ENCODE assay signal across 8 cellular contexts in genomic region chr13:80339841-80340642, GRCh38. TPM values are rescaled to one million over a fixed set of nuclear protein-coding genes. Genes with fewer than 3 reads are reported as not detected.
DNase-seq lines count a peak whose midpoint lies in the region; ATAC-seq and TF ChIP-seq lines count a peak whose summit lies in the region.

No MANE protein-coding gene starts in this region.

- no peaks in the 10 kb centered on the region for H3K36me3 Mint-ChIP-seq in activated B cell treated with CpG ODN at 0.5 μM for 24 hours (ENCODE audit: low read depth)
- H3K36me3 Mint-ChIP-seq in naive thymus-derived CD4-positive, alpha-beta T cell: no peaks in the 10 kb centered on the region

- CTCF ChIA-PET in activated B cell treated with CpG ODN at 0.5 μM for 24 hours (lab: Charles Lee): interaction anchor here (0.6 to 1.5 kb wide), 4 partner anchors 7 to 636 kb away, joined by 3 to 5 read pairs (median 4); no protein-coding TSS in a partner anchor
- CTCF ChIA-PET in naive thymus-derived CD4-positive, alpha-beta T cell (lab: Charles Lee): no interaction called here

- H2AFZ ChIP-seq in fibroblast of lung (ENCODE audit: low read length): no peak overlapping the region

- H3K9me3 Mint-ChIP-seq in activated B cell treated with CpG ODN at 0.5 μM for 24 hours: no peaks in the 10 kb centered on the region
- peaks cover 0 to 2% (median 0%) of the 10 kb centered on the region in 11 donors for H3K9me3 Mint-ChIP-seq in naive thymus-derived CD4-positive, alpha-beta T cell

- H3K4me1 Mint-ChIP-seq in activated B cell treated with CpG ODN at 0.5 μM for 24 hours: peaks cover 25% of the 10 kb centered on the region
- peaks cover 13 to 28% (median 22%) of the 10 kb centered on the region in 7 donors for H3K4me1 Mint-ChIP-seq in naive thymus-derived CD4-positive, alpha-beta T cell

- peak overlapping the region; percentile 82 for H3K9ac ChIP-seq in fibroblast of lung (ENCODE audit: insufficient read depth, low read length)

- H3K9me3 ChIP-seq in fibroblast of lung (ENCODE audit: control insufficient read depth, insufficient read depth, low read depth, low read length): no peaks in the 10 kb centered on the region
- no peaks in the 10 kb centered on the region for H3K9me3 ChIP-seq in naive thymus-derived CD4-positive, alpha-beta T cell (ENCODE audit: control insufficient read depth in 2 of 3, low read length in 3 of 3)

- POLR2A ChIA-PET in activated B cell treated with CpG ODN at 0.5 μM for 24 hours (lab: Charles Lee): interaction anchor here (1.2 kb wide), 1 partner anchor 61 kb away, joined by 4 read pairs; no protein-coding TSS in a partner anchor
- POLR2A ChIA-PET in naive thymus-derived CD4-positive, alpha-beta T cell (lab: Charles Lee): no interaction called here

- H4K20me1 ChIP-seq in fibroblast of lung (ENCODE audit: control insufficient read depth, extremely low read depth, insufficient read depth, low read length): no peaks in the 10 kb centered on the region

- ATAC-seq in activated B cell treated with CpG ODN at 0.5 μM for 24 hours (ENCODE audit: low read depth): no peak
- ATAC-seq in naive thymus-derived CD4-positive, alpha-beta T cell: peak; percentile 16

- no peak overlapping the region for H3K4me3 Mint-ChIP-seq in activated B cell treated with CpG ODN at 0.5 μM for 24 hours
- peak overlapping the region in 4 of 10 donors; percentile 83 to 92 (median 86) for H3K4me3 Mint-ChIP-seq in naive thymus-derived CD4-positive, alpha-beta T cell

- TF ChIP-seq CTCF in activated B cell treated with CpG ODN at 0.5 μM for 24 hours (IDR thresholded peaks at IDR 0.05) (no peak), fibroblast of lung (conservative IDR thresholded peaks at IDR 0.05 in 1 of 2, IDR thresholded peaks at IDR 0.05 in 1 of 2; ENCODE audit: low read depth in 1 of 2, low read length in 2 of 2) (no peak)

- peak overlapping the region; percentile 13 for H3K4me2 ChIP-seq in fibroblast of lung (ENCODE audit: extremely low read depth, insufficient read depth, low read length)

- H3K79me2 ChIP-seq in fibroblast of lung (ENCODE audit: control insufficient read depth, insufficient read depth, low read length): peaks cover 57% of the 10 kb centered on the region

- H3K27me3 ChIP-seq in fibroblast of lung (ENCODE audit: control insufficient read depth, insufficient read depth, low read length): no peaks in the 10 kb centered on the region
- peaks cover 0 to 6% of the 10 kb centered on the region in 2 donors for H3K27me3 ChIP-seq in naive thymus-derived CD4-positive, alpha-beta T cell (ENCODE audit: control insufficient read depth in 2 of 2, insufficient read depth in 2 of 2, low read length in 2 of 2)

- H3K36me3 ChIP-seq in fibroblast of lung (ENCODE audit: control insufficient read depth, insufficient read depth, low read length): peaks cover 9% of the 10 kb centered on the region
- no peaks in the 10 kb centered on the region for H3K36me3 ChIP-seq in naive thymus-derived CD4-positive, alpha-beta T cell (ENCODE audit: control insufficient read depth in 2 of 3, insufficient read depth in 3 of 3, low read length in 3 of 3)

- H3K27ac Mint-ChIP-seq in activated B cell treated with CpG ODN at 0.5 μM for 24 hours: peak overlapping the region; percentile 65
- H3K27ac Mint-ChIP-seq in naive thymus-derived CD4-positive, alpha-beta T cell: peak overlapping the region in 2 of 9 donors; percentile 24 to 77

- H3K27ac ChIP-seq in fibroblast of lung (ENCODE audit: insufficient read depth, low read length): peak overlapping the region; percentile 85
- no peak overlapping the region for H3K27ac ChIP-seq in naive thymus-derived CD4-positive, alpha-beta T cell (ENCODE audit: low read depth, low read length)

- peaks cover 15% of the 10 kb centered on the region for H3K27me3 Mint-ChIP-seq in activated B cell treated with CpG ODN at 0.5 μM for 24 hours
- H3K27me3 Mint-ChIP-seq in naive thymus-derived CD4-positive, alpha-beta T cell: peaks cover 13 to 44% (median 25%) of the 10 kb centered on the region in 5 donors

- in situ Hi-C loops in KBM-7 (cut with MboI; ENCODE audit: low pct_unique_long_range_greater_than_20kb, low sequenced_read_pairs): no loop called here

- peak overlapping the region; percentile 91 to 98 (median 92) for H3K4me3 ChIP-seq in fibroblast of lung (replicated peaks in 1 of 4; ENCODE audit: control extremely low read depth in 1 of 4, insufficient read depth in 1 of 4, low read depth in 3 of 4, low read length in 4 of 4)
- peak overlapping the region; percentile 37 for H3K4me3 ChIP-seq in naive thymus-derived CD4-positive, alpha-beta T cell (ENCODE audit: low read length)

- intact Hi-C loops in activated B cell treated with CpG ODN at 0.5 μM for 24 hours (cut with micrococcal nuclease): loop anchor here (5.0 to 10.0 kb wide), 5 partner anchors 368 to 637 kb away; no protein-coding TSS in a partner anchor
- intact Hi-C loops in naive thymus-derived CD4-positive, alpha-beta T cell (cut with micrococcal nuclease): loop anchor here in 1 of 2 donors (5.0 kb wide), 2 partner anchors 677 to 1743 kb away; no protein-coding TSS in a partner anchor

- DNase-seq in stimulated activated CD4-positive, alpha-beta T cell treated with anti-CD3 and anti-CD28 coated beads, Interleukin-12 subunit alpha, Interleukin-12 subunit beta, amount 100 ng/mL, for 4 hours: peak; percentile 0
- DNase-seq in stimulated activated CD4-positive, alpha-beta T cell treated with anti-CD3 and anti-CD28 coated beads, Interleukin-1b, Interleukin-23, amount 100 ng/mL, for 48 hours: no peak
- DNase-seq in KBM-7: peak; percentile 58
- DNase-seq in activated B cell treated with CpG ODN at 0.5 μM for 24 hours: peak; percentile 26
- DNase-seq in fibroblast of lung (ENCODE audit: low read depth in 2 of 2): peak; percentile 28 to 54
- DNase-seq in naive thymus-derived CD4-positive, alpha-beta T cell: peak in 1 of 9 donors; percentile 25
- DNase-seq in NCI-H510A treated with DMSO at 0.1 percent for 48 hours (lab: John Stamatoyannopoulos, UW): no peak
- DNase-seq in OCI-M2 (lab: John Stamatoyannopoulos, UW; ENCODE audit: unreplicated experiment): no peak

- peaks cover 4% of the 10 kb centered on the region for H3K4me1 ChIP-seq in fibroblast of lung (ENCODE audit: control insufficient read depth, extremely low read depth, insufficient read depth, low read length)
- peaks cover 5 to 11% of the 10 kb centered on the region in 2 donors for H3K4me1 ChIP-seq in naive thymus-derived CD4-positive, alpha-beta T cell (ENCODE audit: control insufficient read depth in 2 of 2, insufficient read depth in 2 of 2, low read length in 2 of 2)

RNA-seq across cellular contexts. Expression of gene SPRY2, which starts 0.9 kb away (rescaled TPM):
- total RNA-seq in activated B cell treated with CpG ODN at 0.5 μM for 24 hours: 0.73 and 1.00 TPM in 2 replicates
- total RNA-seq in fibroblast of lung: 9.8 and 13.0 TPM in 2 replicates
- polyA plus RNA-seq in fibroblast of lung: 16.2 and 82.6 TPM in 2 replicates
- 8.5 and 40.7 TPM in 2 replicates for polyA plus RNA-seq in fibroblast of lung (2012)
- 20.0 and 89.7 TPM in 2 replicates for polyA minus RNA-seq in fibroblast of lung (ENCODE audit: low replicate concordance)
- total RNA-seq in naive thymus-derived CD4-positive, alpha-beta T cell: 1 to 10 TPM in 1 of 5 experiments, under 1 TPM in 2, not detected in 2; 0.13 to 1.2 (median 0.16) TPM
- polyA plus RNA-seq in naive thymus-derived CD4-positive, alpha-beta T cell: not detected

Comparison
In these comparisons a context has a peak if more than half of its experiments do, and no peak if none do; other contexts are left out.
1. DNase-seq: peak in stimulated activated CD4-positive, alpha-beta T cell treated with anti-CD3 and anti-CD28 coated beads, Interleukin-12 subunit alpha, Interleukin-12 subunit beta, amount 100 ng/mL, for 4 hours (single experiment), KBM-7 (single experiment), activated B cell treated with CpG ODN at 0.5 μM for 24 hours (single experiment) and fibroblast of lung (2 of 2); none in stimulated activated CD4-positive, alpha-beta T cell treated with anti-CD3 and anti-CD28 coated beads, Interleukin-1b, Interleukin-23, amount 100 ng/mL, for 48 hours (single experiment), NCI-H510A treated with DMSO at 0.1 percent for 48 hours (single experiment) and OCI-M2 (single experiment).